Comparison of ENCODE assay signal across 8 cellular contexts in genomic region chr4:174283507-174284180, GRCh38. TPM values are rescaled to one million over a fixed set of nuclear protein-coding genes. Genes with fewer than 3 reads are reported as not detected.
A peak's percentile ranks its signal among the peaks of the same experiment; 100 is the strongest.
DNase-seq lines count a peak whose midpoint lies in the region; ATAC-seq and TF ChIP-seq lines count a peak whose summit lies in the region.

Gene CEP44, plus strand, starts transcription at chr4:174283911. Its CDS starts 15,211 bp downstream, at chr4:174299122.
A gene with protein sequence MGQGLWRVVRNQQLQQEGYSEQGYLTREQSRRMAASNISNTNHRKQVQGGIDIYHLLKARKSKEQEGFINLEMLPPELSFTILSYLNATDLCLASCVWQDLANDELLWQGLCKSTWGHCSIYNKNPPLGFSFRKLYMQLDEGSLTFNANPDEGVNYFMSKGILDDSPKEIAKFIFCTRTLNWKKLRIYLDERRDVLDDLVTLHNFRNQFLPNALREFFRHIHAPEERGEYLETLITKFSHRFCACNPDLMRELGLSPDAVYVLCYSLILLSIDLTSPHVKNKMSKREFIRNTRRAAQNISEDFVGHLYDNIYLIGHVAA (minus strand): TSS chr4:174283667. CDS start chr4:174263092, 20,575 bp downstream.

- peaks cover 37% of the 10 kb centered on the region for H3K4me1 ChIP-seq in BLaER1

- H3K27ac ChIP-seq in BLaER1 (peak within 1 kb of the TSS; percentile 100), dorsolateral prefrontal cortex (peak within 1 kb of the TSS; percentile 90 to 100 (median 98))

- intact Hi-C loops in dorsolateral prefrontal cortex (cut with DNase I): no loop called here
- intact Hi-C loops in lower leg skin (cut with DNase I; ENCODE audit: low total_unique reads): loop anchor here (10.0 kb wide), 1 partner anchor 1569 kb away; no protein-coding TSS in a partner anchor

- peak; percentile 53 for ATAC-seq in HG03442 (IDR thresholded peaks at IDR 0.05; ENCODE audit: unreplicated experiment)

- WGBS in lower leg skin, 2 donors: 0 to 1% methylated on average over 34 to 36 of the region's 39 CpGs

- peak within 1 kb of the TSS; percentile 99 for H3K9ac ChIP-seq in BLaER1

- peak within 1 kb of the TSS; percentile 92 for H3K4me2 ChIP-seq in BLaER1

- H3K9me3 ChIP-seq in BLaER1: peaks cover 6% of the 10 kb centered on the region

- no peaks in the 10 kb centered on the region for H3K27me3 ChIP-seq in BLaER1
- no peaks in the 10 kb centered on the region for H3K27me3 ChIP-seq in dorsolateral prefrontal cortex

- H3K4me3 ChIP-seq in BLaER1: peak within 1 kb of the TSS; percentile 91
- H3K4me3 ChIP-seq in dorsolateral prefrontal cortex: peak within 1 kb of the TSS; percentile 61 to 99 (median 88)
- peak within 1 kb of the TSS; percentile 78 for H3K4me3 ChIP-seq in lower leg skin (ENCODE audit: low read depth, poor library complexity, severe bottlenecking)

- peaks cover 2% of the 10 kb centered on the region; the same call in 1 of the 2 replicates for H4K20me1 ChIP-seq in BLaER1

- TF ChIP-seq CTCF in dorsolateral prefrontal cortex (IDR thresholded peaks at IDR 0.05 in 54 of 56, conservative IDR thresholded peaks at IDR 0.05 in 2 of 56; ENCODE audit: low read depth in 1 of 56, partially characterized antibody in 56 of 56) (peak in 10 of 56 donors; percentile 10 to 25 (median 18)), lower leg skin (IDR thresholded peaks at IDR 0.05) (no peak)

- no peaks in the 10 kb centered on the region for H3K36me3 ChIP-seq in BLaER1

- TF ChIP-seq POLR2A in GM19193 (IDR thresholded peaks at IDR 0.05; ENCODE audit: extremely low read depth, insufficient read depth, insufficient read length): peak; percentile 72
- TF ChIP-seq POLR2A in lower leg skin (IDR thresholded peaks at IDR 0.05): no peak

- DNase-seq in NCI-H526 treated with DMSO at 0.1 percent for 48 hours (lab: John Stamatoyannopoulos, UW) (peak; percentile 86), dorsolateral prefrontal cortex (peak; percentile 50 to 82 (median 76)), lower leg skin (ENCODE audit: low spot score in 2 of 2) (peak; percentile 61 to 93)
- peak; percentile 62 to 71 for DNase-seq in activated CD4-positive, alpha-beta T cell treated with anti-CD3 and anti-CD28 coated beads, Interleukin-2, amount 50 U/mL, for 48 hours
- peak; percentile 51 to 53 for DNase-seq in stimulated activated CD4-positive, alpha-beta T cell treated with anti-CD3 and anti-CD28 coated beads, Interleukin-4, amount 100 ng/mL, for 4 hours

RNA-seq across cellular contexts. Expression of gene CEP44, which starts in this region (rescaled TPM):
- total RNA-seq in dorsolateral prefrontal cortex (10 to 100 TPM; 11.9 to 39.8 (median 23.2) TPM), lower leg skin (10 to 100 TPM; 10.2 to 32.5 (median 12.7) TPM)

RNA-seq across cellular contexts. Expression of the second gene that starts in this region (rescaled TPM):
- total RNA-seq in dorsolateral prefrontal cortex (10 to 100 TPM; 14.5 to 31.7 (median 21.9) TPM), lower leg skin (10 to 100 TPM; 35.6 to 58.3 (median 47.2) TPM)

Comparison
In these comparisons a context has a peak if more than half of its experiments do, and no peak if none do; other contexts are left out.
1. Peak in every context shown above with its lines: DNase-seq, ATAC-seq, H3K4me3 ChIP-seq and H3K27ac ChIP-seq.